ENCODE assay signal across 12 cellular contexts in the genomic region with DNA sequence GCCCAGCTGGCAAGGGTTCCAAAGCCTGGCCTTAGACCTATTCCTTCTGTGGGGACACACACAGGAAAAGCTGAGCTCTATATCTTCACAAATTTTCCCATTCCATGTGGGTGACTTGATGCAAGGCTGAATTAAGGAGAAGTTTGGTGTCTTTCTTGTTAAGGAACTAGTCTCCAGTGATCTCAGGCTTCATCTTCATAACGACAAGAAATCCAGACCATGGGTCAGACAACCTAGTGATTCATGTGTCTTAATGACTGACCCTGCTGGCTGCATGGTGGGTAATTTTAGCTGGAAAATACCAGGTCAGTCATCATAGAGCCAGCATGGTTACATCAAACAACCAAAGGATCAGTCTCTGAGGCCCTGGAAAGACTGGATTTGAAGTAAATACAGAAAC.
DNase-seq lines count a peak whose midpoint lies in the region; ATAC-seq and TF ChIP-seq lines count a peak whose summit lies in the region.
"Had no signal": no experiment of that assay in that cellular context is flagged by ENCODE, and none has a peak within 500 bp of the region (broad histone marks: within the 10 kb centered on the region; RNA-seq: fewer than 3 reads in every experiment).

No MANE protein-coding gene starts in this region.

- H3K4me3 ChIP-seq in BE2C (ENCODE audit: low read depth, low read length) = no peak overlapping the region
- H3K4me3 ChIP-seq: body of pancreas, upper lobe of left lung had no signal

- H3K9me3 ChIP-seq in BE2C = no peaks in the 10 kb centered on the region
- H3K9me3 ChIP-seq: body of pancreas had no signal

- H3K36me3 ChIP-seq in BE2C = no peaks in the 10 kb centered on the region
- H3K36me3 ChIP-seq: upper lobe of left lung had no signal

- H3K4me1 ChIP-seq in BE2C = no peaks in the 10 kb centered on the region; the same call in 1 of the 2 replicates
- H3K4me1 ChIP-seq: body of pancreas had no signal

- TF ChIP-seq CTCF in nephron (IDR thresholded peaks at IDR 0.05; ENCODE audit: unreplicated experiment in 3 of 3) (no peak), BE2C (IDR thresholded peaks at IDR 0.05; ENCODE audit: low read depth, low read length) (no peak)

- H3K4me3 Mint-ChIP-seq in activated T-helper 17 cell treated with anti-CD3 and anti-CD28 coated beads, Interleukin-2, amount 50 U/mL, for 72 hours = peak overlapping the region; percentile 35
- no peak overlapping the region for H3K4me3 Mint-ChIP-seq in nephron
- H3K4me3 Mint-ChIP-seq: CD4-positive, alpha-beta memory T cell had no signal

- ATAC-seq in HG02885 (IDR thresholded peaks at IDR 0.05; ENCODE audit: poor library complexity, unreplicated experiment) = peak; percentile 26
- ATAC-seq in activated T-helper 17 cell treated with anti-CD3 and anti-CD28 coated beads, Interleukin-2, amount 50 U/mL, for 72 hours (replicated peaks) = peak; percentile 20
- no peak for ATAC-seq in GM21526 (IDR thresholded peaks at IDR 0.05; ENCODE audit: low FRiP score, unreplicated experiment)
- ATAC-seq: body of pancreas had no signal

- no peaks in the 10 kb centered on the region for H3K27me3 Mint-ChIP-seq in activated T-helper 17 cell treated with anti-CD3 and anti-CD28 coated beads, Interleukin-2, amount 50 U/mL, for 72 hours
- peaks cover 4% of the 10 kb centered on the region for H3K27me3 Mint-ChIP-seq in nephron (ENCODE audit: low read depth)
- H3K27me3 Mint-ChIP-seq: CD4-positive, alpha-beta memory T cell had no signal

- H3K9me3 Mint-ChIP-seq in activated T-helper 17 cell treated with anti-CD3 and anti-CD28 coated beads, Interleukin-2, amount 50 U/mL, for 72 hours = no peaks in the 10 kb centered on the region
- no peaks in the 10 kb centered on the region for H3K9me3 Mint-ChIP-seq in nephron

- no peaks in the 10 kb centered on the region for H3K27me3 ChIP-seq in BE2C
- H3K27me3 ChIP-seq: body of pancreas, upper lobe of left lung had no signal

- DNase-seq in GM03348 (ENCODE audit: low spot score) (peak; percentile 27), NCI-H146 treated with DMSO at 0.1 percent for 48 hours (lab: John Stamatoyannopoulos, UW; ENCODE audit: unreplicated experiment) (no peak), BE2C (no peak), NCI-H2081 treated with DMSO at 0.1 percent for 48 hours (lab: John Stamatoyannopoulos, UW) (no peak)
- DNase-seq: CD4-positive, alpha-beta memory T cell; left cardiac atrium had no signal

- H3K36me3 Mint-ChIP-seq in activated T-helper 17 cell treated with anti-CD3 and anti-CD28 coated beads, Interleukin-2, amount 50 U/mL, for 72 hours (ENCODE audit: low read depth) = no peaks in the 10 kb centered on the region
- H3K36me3 Mint-ChIP-seq in nephron (ENCODE audit: low read depth) = no peaks in the 10 kb centered on the region

- peaks cover 20% of the 10 kb centered on the region for H3K4me1 Mint-ChIP-seq in activated T-helper 17 cell treated with anti-CD3 and anti-CD28 coated beads, Interleukin-2, amount 50 U/mL, for 72 hours
- H3K4me1 Mint-ChIP-seq in nephron = peaks cover 24% of the 10 kb centered on the region

- peak overlapping the region; percentile 60 for H3K27ac Mint-ChIP-seq in activated T-helper 17 cell treated with anti-CD3 and anti-CD28 coated beads, Interleukin-2, amount 50 U/mL, for 72 hours
- peak overlapping the region; percentile 90 to 97 (median 92) for H3K27ac Mint-ChIP-seq in nephron
